In the genomic region with DNA sequence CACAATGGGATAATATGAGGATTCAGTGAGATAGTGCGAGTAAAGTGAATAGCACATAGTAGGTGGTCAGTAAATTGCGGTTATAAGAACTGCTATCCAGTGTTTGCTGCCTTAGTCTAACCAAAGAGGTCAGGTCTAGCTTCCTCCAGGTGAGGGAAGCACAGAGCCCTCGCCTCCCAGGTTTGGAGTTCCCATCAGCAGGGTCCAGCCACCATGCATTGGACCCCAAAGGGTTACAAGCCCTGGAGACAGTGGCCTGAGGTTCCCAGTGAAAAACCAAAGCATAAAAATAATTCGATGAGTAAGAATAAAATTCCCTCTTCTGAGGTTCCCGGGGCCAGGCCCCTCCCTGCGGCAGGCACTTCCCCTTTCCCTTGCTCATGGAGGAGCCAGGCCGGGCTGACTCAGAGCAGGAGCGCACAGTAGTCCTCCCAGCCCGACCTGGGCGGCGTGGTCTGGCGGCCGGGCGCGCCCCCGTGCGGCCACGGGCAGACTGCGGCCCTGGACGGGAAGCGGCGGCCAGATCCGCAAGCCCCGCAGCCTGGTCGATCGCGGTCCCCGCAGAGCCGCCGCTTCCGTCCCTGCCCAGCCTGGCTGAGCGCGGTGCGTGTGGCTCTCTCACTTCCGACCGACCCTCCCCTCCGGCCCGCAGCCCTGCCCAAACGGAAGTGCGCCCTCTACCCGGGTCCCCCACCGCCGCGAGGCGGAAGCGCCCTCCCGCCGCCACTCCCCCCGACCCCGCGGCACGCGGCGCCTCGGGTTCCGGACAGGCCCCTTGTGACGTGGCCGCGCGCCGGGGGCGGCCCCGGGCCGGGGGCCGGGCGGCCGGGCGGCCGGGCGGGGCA, we compare ENCODE assay signal across 8 cellular contexts. TPM values are rescaled to one million over a fixed set of nuclear protein-coding genes. Genes with fewer than 3 reads are reported as not detected.
DNase-seq lines count a peak whose midpoint lies in the region; ATAC-seq and TF ChIP-seq lines count a peak whose summit lies in the region.

A gene (plus strand): TSS at position 845 of the 845 bp plus-strand sequence. CDS start 1,505 bp downstream, outside the sequence.

- H3K9me3 Mint-ChIP-seq in activated B cell treated with CpG ODN at 0.5 μM for 24 hours, result no peaks in the 10 kb centered on the region

- CTCF ChIA-PET in activated B cell treated with CpG ODN at 0.5 μM for 24 hours (lab: Charles Lee), result interaction anchor here (1.0 to 2.1 kb wide), 4 partner anchors 29 to 230 kb away, joined by 3 to 43 read pairs (median 4); a partner anchor contains a TSS

- peaks cover 0 to 28% (median 3%) of the 10 kb centered on the region in 6 donors for H3K36me3 ChIP-seq in spleen

- peak within 1 kb of the TSS; percentile 88 to 96 (median 94) for H3K27ac ChIP-seq in spleen

- ATAC-seq in GM19023 (IDR thresholded peaks at IDR 0.05; ENCODE audit: unreplicated experiment) (peak; percentile 83), HG03196 (IDR thresholded peaks at IDR 0.05; ENCODE audit: unreplicated experiment) (peak; percentile 85), activated B cell treated with CpG ODN at 0.5 μM for 24 hours (ENCODE audit: low read depth) (peak; percentile 85)

- TF ChIP-seq CTCF in AG09319 (IDR thresholded peaks at IDR 0.05; ENCODE audit: low read depth, low read length), result peak; percentile 44
- no peak for TF ChIP-seq CTCF in activated B cell treated with CpG ODN at 0.5 μM for 24 hours (IDR thresholded peaks at IDR 0.05)
- TF ChIP-seq CTCF in cardiac fibroblast (IDR thresholded peaks at IDR 0.05; ENCODE audit: low read depth, low read length), result peak; percentile 12
- peak; percentile 88 to 99 (median 95) for TF ChIP-seq CTCF in spleen (IDR thresholded peaks at IDR 0.05 in 8 of 11, conservative IDR thresholded peaks at IDR 0.05 in 3 of 11)

- no peaks in the 10 kb centered on the region for H3K27me3 ChIP-seq in spleen (replicated peaks in 1 of 7)

- peaks cover 2% of the 10 kb centered on the region for H3K36me3 Mint-ChIP-seq in activated B cell treated with CpG ODN at 0.5 μM for 24 hours (ENCODE audit: low read depth)

- H3K4me3 ChIP-seq in cardiac fibroblast (replicated peaks in 1 of 2; ENCODE audit: low read depth in 2 of 2, low read length in 2 of 2) (peak within 1 kb of the TSS; percentile 64 to 80), spleen (peak within 1 kb of the TSS; percentile 48 to 84 (median 55))

- DNase-seq in AG09319 (ENCODE audit: extremely low read depth, low read depth) (peak; percentile 95), NCI-H345 (lab: John Stamatoyannopoulos, UW) (peak; percentile 94), activated B cell treated with CpG ODN at 0.5 μM for 24 hours (peak; percentile 98), cardiac fibroblast (ENCODE audit: low read depth in 2 of 2) (peak; percentile 96 to 98), inferior parietal cortex (ENCODE audit: extremely low spot score) (peak; percentile 90), spleen (peak; percentile 99)

- H3K27ac Mint-ChIP-seq in activated B cell treated with CpG ODN at 0.5 μM for 24 hours, result peak within 1 kb of the TSS; percentile 95

- POLR2A ChIA-PET in activated B cell treated with CpG ODN at 0.5 μM for 24 hours (lab: Charles Lee), result interaction anchor here (0.5 to 4.0 kb wide), 9 partner anchors 9 to 159 kb away, joined by 3 to 42 read pairs (median 12); a partner anchor contains a TSS

- H3K27me3 Mint-ChIP-seq in activated B cell treated with CpG ODN at 0.5 μM for 24 hours, result no peaks in the 10 kb centered on the region

- WGBS in spleen, 5 donors, result 1 to 10% (median 2%) methylated on average over 7 to 70 of the region's 70 CpGs

- H3K4me3 Mint-ChIP-seq in activated B cell treated with CpG ODN at 0.5 μM for 24 hours, result peak within 1 kb of the TSS; percentile 90

- TF ChIP-seq POLR2A in spleen (IDR thresholded peaks at IDR 0.05), result peak; percentile 29 to 68 (median 56)

- intact Hi-C loops in activated B cell treated with CpG ODN at 0.5 μM for 24 hours (cut with micrococcal nuclease), result loop anchor here (1.0 to 10.0 kb wide), 14 partner anchors 8 to 703 kb away; a partner anchor contains a TSS
- intact Hi-C loops in spleen (cut with DNase I; ENCODE audit: low total_unique reads), result no loop called here

- no peaks in the 10 kb centered on the region for H3K9me3 ChIP-seq in spleen

- peaks cover 24% of the 10 kb centered on the region for H3K4me1 Mint-ChIP-seq in activated B cell treated with CpG ODN at 0.5 μM for 24 hours

- peaks cover 20 to 72% (median 47%) of the 10 kb centered on the region in 6 donors for H3K4me1 ChIP-seq in spleen

RNA-seq across cellular contexts. Expression of the gene that starts here (rescaled TPM):
- total RNA-seq in activated B cell treated with CpG ODN at 0.5 μM for 24 hours (27.5 and 28.2 TPM in 2 replicates), spleen (10 to 100 TPM; 26.3 to 48.4 (median 43.2) TPM)
- 10 to 100 TPM; 21.7 to 40.2 (median 26.0) TPM for polyA plus RNA-seq in spleen

Comparison
In these comparisons a context has a peak if more than half of its experiments do, and no peak if none do; other contexts are left out.
1. Peak in every context shown above with its lines: DNase-seq, ATAC-seq, H3K4me3 ChIP-seq and H3K27ac ChIP-seq.